In the genomic region with DNA sequence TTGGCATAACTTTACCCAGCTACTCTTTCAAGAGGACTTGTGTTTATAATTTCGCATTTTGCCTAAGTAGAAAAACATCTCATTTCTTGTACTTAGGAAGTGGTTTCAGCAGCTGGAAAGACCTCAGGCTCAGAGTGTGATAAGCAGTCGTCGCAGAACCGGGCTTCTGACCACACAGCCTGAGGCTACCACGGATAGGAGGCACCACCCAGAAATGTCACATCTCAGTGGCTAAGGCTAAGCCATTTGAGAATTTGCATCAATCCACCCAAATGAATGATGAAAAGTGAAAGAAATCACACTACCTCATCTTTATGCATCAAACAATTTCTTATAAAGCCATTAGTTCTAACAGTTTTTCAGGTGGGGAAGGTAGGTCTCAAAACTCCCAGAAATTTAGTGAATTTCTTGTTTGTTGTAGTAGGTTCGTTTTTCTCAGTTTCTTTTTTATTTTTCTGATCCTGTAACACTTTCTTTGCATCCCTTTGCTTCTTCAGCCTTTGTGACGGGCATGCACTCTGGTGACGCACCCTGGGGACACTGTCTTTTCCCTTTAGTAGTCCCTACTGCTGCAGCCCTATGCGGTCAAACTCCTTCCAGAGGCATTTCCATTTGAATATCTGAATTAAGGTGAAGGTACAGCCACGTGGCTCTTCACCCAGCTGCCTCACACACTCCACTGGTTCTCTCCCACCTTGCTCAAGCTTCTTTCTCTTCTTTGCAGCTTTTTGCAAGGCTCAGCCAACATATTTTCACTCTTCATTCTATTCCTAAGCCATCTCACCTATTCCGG, we compare ENCODE assay signal across 1 cellular context.
TF ChIP-seq lines count a peak whose summit lies in the region.

No MANE protein-coding gene starts in this region.

TF ChIP-seq in WTC11, 78 proteins besides CTCF, POLR2A, EP300 and RAD21 (continued from another document):
- TF ChIP-seq, protein P1, sequence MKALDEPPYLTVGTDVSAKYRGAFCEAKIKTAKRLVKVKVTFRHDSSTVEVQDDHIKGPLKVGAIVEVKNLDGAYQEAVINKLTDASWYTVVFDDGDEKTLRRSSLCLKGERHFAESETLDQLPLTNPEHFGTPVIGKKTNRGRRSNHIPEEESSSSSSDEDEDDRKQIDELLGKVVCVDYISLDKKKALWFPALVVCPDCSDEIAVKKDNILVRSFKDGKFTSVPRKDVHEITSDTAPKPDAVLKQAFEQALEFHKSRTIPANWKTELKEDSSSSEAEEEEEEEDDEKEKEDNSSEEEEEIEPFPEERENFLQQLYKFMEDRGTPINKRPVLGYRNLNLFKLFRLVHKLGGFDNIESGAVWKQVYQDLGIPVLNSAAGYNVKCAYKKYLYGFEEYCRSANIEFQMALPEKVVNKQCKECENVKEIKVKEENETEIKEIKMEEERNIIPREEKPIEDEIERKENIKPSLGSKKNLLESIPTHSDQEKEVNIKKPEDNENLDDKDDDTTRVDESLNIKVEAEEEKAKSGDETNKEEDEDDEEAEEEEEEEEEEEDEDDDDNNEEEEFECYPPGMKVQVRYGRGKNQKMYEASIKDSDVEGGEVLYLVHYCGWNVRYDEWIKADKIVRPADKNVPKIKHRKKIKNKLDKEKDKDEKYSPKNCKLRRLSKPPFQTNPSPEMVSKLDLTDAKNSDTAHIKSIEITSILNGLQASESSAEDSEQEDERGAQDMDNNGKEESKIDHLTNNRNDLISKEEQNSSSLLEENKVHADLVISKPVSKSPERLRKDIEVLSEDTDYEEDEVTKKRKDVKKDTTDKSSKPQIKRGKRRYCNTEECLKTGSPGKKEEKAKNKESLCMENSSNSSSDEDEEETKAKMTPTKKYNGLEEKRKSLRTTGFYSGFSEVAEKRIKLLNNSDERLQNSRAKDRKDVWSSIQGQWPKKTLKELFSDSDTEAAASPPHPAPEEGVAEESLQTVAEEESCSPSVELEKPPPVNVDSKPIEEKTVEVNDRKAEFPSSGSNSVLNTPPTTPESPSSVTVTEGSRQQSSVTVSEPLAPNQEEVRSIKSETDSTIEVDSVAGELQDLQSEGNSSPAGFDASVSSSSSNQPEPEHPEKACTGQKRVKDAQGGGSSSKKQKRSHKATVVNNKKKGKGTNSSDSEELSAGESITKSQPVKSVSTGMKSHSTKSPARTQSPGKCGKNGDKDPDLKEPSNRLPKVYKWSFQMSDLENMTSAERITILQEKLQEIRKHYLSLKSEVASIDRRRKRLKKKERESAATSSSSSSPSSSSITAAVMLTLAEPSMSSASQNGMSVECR (CRISPR knock-in tag; IDR thresholded peaks at IDR 0.05; ENCODE audit: borderline replicate concordance): no peak
- no peak for TF ChIP-seq ZNF138 (CRISPR knock-in tag; conservative IDR thresholded peaks at IDR 0.05)
- TF ChIP-seq ETV6 (CRISPR knock-in tag; IDR thresholded peaks at IDR 0.05): no peak
